Comparison of ENCODE assay signal across 8 cellular contexts in the genomic region with DNA sequence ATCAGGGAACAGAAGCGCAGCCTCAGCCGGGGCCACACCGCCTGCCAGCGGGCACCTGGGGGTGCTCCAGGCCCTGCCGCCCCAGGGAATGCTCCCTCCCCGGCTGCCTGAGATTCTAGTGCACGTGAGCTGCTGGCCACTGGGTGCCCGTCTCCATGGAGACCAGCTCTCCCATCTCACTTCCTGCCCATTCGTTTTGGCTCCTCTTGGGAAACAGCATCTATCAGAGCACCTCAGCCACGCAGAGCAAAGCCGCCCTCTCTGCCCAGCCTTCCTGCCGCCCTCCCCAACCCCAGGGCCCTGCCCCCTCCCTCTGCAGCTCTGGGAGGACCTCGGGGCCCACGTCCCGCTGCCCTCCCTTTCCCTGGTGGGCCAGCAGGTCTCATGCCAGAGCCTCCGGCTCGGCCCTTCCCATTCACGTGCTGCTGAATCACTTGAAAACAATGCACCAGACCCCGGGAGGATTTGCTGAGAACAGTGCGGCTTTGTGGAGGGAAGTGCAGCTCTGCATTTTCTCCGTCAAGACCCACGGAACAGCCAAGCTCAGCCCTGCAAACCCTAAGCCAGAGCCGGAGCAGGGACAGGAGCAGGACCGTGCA. TPM values are rescaled to one million over a fixed set of nuclear protein-coding genes. Genes with fewer than 3 reads are reported as not detected.
DNase-seq lines count a peak whose midpoint lies in the region; ATAC-seq, FAIRE-seq and TF ChIP-seq lines count a peak whose summit lies in the region.

No MANE protein-coding gene starts in this region.

- H3K9me3 Mint-ChIP-seq in astrocyte (ENCODE audit: unreplicated experiment): no peaks in the 10 kb centered on the region

- no peak for FAIRE-seq in astrocyte (lab: Jason Lieb, UNC)

- peaks cover 29% of the 10 kb centered on the region for H3K4me1 Mint-ChIP-seq in astrocyte (ENCODE audit: low read depth, unreplicated experiment)

- H3K36me3 ChIP-seq in astrocyte (ENCODE audit: insufficient read depth, low read length): no peaks in the 10 kb centered on the region

- H3K27me3 ChIP-seq in astrocyte (ENCODE audit: insufficient read depth, low read length): no peaks in the 10 kb centered on the region
- no peaks in the 10 kb centered on the region for H3K27me3 ChIP-seq in right cardiac atrium (ENCODE audit: control insufficient read depth, insufficient read depth)

- H3K4me2 ChIP-seq in astrocyte (ENCODE audit: low read length): peak overlapping the region; percentile 86

- H3K9ac ChIP-seq in astrocyte (ENCODE audit: low read length): peak overlapping the region; percentile 86

- TF ChIP-seq CTCF in astrocyte (IDR thresholded peaks at IDR 0.05; ENCODE audit: insufficient read depth, low read depth, low read length): no peak

- intact Hi-C loops in right cardiac atrium (cut with DNase I): no loop called here

- H3K4me1 ChIP-seq in astrocyte (ENCODE audit: insufficient read depth, low read length) (peaks cover 52% of the 10 kb centered on the region), right cardiac atrium (ENCODE audit: control insufficient read depth, insufficient read depth, low read length) (peaks cover 28% of the 10 kb centered on the region)

- peaks cover 16% of the 10 kb centered on the region for H3K36me3 Mint-ChIP-seq in astrocyte (ENCODE audit: low read depth, unreplicated experiment)

- H3K9me3 ChIP-seq in astrocyte (ENCODE audit: insufficient read depth, low read depth, low read length) (no peaks in the 10 kb centered on the region), right cardiac atrium (ENCODE audit: control insufficient read depth, low read length) (no peaks in the 10 kb centered on the region)

- peaks cover 50% of the 10 kb centered on the region for H4K20me1 ChIP-seq in astrocyte (ENCODE audit: insufficient read depth, low read length)

- peak overlapping the region; percentile 41 for H3K4me3 ChIP-seq in astrocyte (ENCODE audit: insufficient read depth, low read depth, low read length)
- no peak overlapping the region for H3K4me3 ChIP-seq in right cardiac atrium (ENCODE audit: low read length)

- WGBS in right cardiac atrium: 3% methylated on average over 24 of the region's 24 CpGs

- H3K27ac ChIP-seq in astrocyte (ENCODE audit: low read depth, low read length) (peak overlapping the region; percentile 96), right cardiac atrium (ENCODE audit: low read length) (peak overlapping the region; percentile 78)

- H3K27me3 Mint-ChIP-seq in astrocyte (ENCODE audit: low read depth, unreplicated experiment): no peaks in the 10 kb centered on the region

- ATAC-seq in right cardiac atrium (peak; percentile 75 to 76), GM18520 (IDR thresholded peaks at IDR 0.05; ENCODE audit: unreplicated experiment) (no peak), HG02798 (IDR thresholded peaks at IDR 0.05; ENCODE audit: poor library complexity, unreplicated experiment) (no peak)

- H3K79me2 ChIP-seq in astrocyte (ENCODE audit: insufficient read depth, low read length): peaks cover 86% of the 10 kb centered on the region

- DNase-seq in Daoy (ENCODE audit: low read depth): peak; percentile 93
- peak; percentile 62 for DNase-seq in NCI-H2107 treated with DMSO at 0.1 percent for 48 hours (lab: John Stamatoyannopoulos, UW; ENCODE audit: unreplicated experiment)
- peak; percentile 93 for DNase-seq in astrocyte (ENCODE audit: low read depth)
- DNase-seq in right cardiac atrium: peak; percentile 89 to 93 (median 90)
- DNase-seq in pons (ENCODE audit: low spot score): peak; percentile 95
- no peak for DNase-seq in stimulated activated CD4-positive, alpha-beta T cell treated with anti-CD3 and anti-CD28 coated beads, Interleukin-4, amount 100 ng/mL, for 4 hours

- peak overlapping the region; percentile 91 for H3K27ac Mint-ChIP-seq in astrocyte (ENCODE audit: unreplicated experiment)

- no peak overlapping the region for H2AFZ ChIP-seq in astrocyte (ENCODE audit: low read depth, low read length)

- H3K4me3 Mint-ChIP-seq in astrocyte (ENCODE audit: unreplicated experiment): peak overlapping the region; percentile 67

RNA-seq across cellular contexts. Expression of a gene that starts 19.4 kb away (rescaled TPM):
- 1.0 TPM in 1 of 2 replicates, not detected in the other for total RNA-seq in Daoy (2014; rRNA removed; shearing (Covaris generic))
- total RNA-seq in astrocyte (1.3 and 1.6 TPM in 2 replicates), right cardiac atrium (1 to 10 TPM in 2 of 4 donors, under 1 TPM in 2; 0.76 to 1.3 (median 1.0) TPM)
- 0.57 TPM for polyA plus RNA-seq in right cardiac atrium

RNA-seq across cellular contexts. Expression of a gene that starts 41.6 kb away (rescaled TPM):
- total RNA-seq in Daoy (2014; rRNA removed; shearing (Covaris generic)): 47.2 and 53.1 TPM in 2 replicates
- 184 and 187 TPM in 2 replicates for total RNA-seq in astrocyte
- total RNA-seq in right cardiac atrium: 100 to 1,000 TPM; 153 to 183 (median 168) TPM
- polyA plus RNA-seq in right cardiac atrium: 86.9 TPM

RNA-seq across cellular contexts. Expression of a gene that starts 43.0 kb away (rescaled TPM):
- total RNA-seq in Daoy (2014; rRNA removed; shearing (Covaris generic)): 11.4 and 21.3 TPM in 2 replicates
- 48.1 and 51.0 TPM in 2 replicates for total RNA-seq in astrocyte
- total RNA-seq in right cardiac atrium: 10 to 100 TPM; 25.1 to 42.9 (median 29.0) TPM
- polyA plus RNA-seq in right cardiac atrium: 16.2 TPM

Comparison
In these comparisons a context has a peak if more than half of its experiments do, and no peak if none do; other contexts are left out.
1. DNase-seq: peak in Daoy (single experiment), NCI-H2107 treated with DMSO at 0.1 percent for 48 hours (single experiment), astrocyte (single experiment), right cardiac atrium (3 of 3) and pons (single experiment); none in stimulated activated CD4-positive, alpha-beta T cell treated with anti-CD3 and anti-CD28 coated beads, Interleukin-4, amount 100 ng/mL, for 4 hours (0 of 2).
2. ATAC-seq: peak in right cardiac atrium (2 of 2); none in GM18520 (single experiment) and HG02798 (single experiment).